In genomic region chr5:169003721-169004481, GRCh38 we compare ENCODE assay signal across 1 cellular context.
TF ChIP-seq lines count a peak whose summit lies in the region.

No MANE protein-coding gene starts in this region.

TF ChIP-seq in SK-N-SH, 30 proteins besides CTCF, POLR2A, EP300 and RAD21 (continued from another document):
- no peak for TF ChIP-seq USF2 (IDR thresholded peaks at IDR 0.05; ENCODE audit: borderline replicate concordance, low read depth, low read length)
- TF ChIP-seq POLR2AphosphoS5 (IDR thresholded peaks at IDR 0.05; ENCODE audit: low read depth, low read length), result no peak
- peak; percentile 38; the same call in 1 of the 2 replicates for TF ChIP-seq GATA2 (CRISPR knock-in tag; IDR thresholded peaks at IDR 0.05)
- TF ChIP-seq CHD2 (IDR thresholded peaks at IDR 0.05; ENCODE audit: low read length, partially characterized antibody), result peak; percentile 7
- TF ChIP-seq NFIC (IDR thresholded peaks at IDR 0.05; ENCODE audit: borderline replicate concordance), result no peak
- peak; percentile 57; the same call in 1 of the 2 replicates for TF ChIP-seq FOXJ3 (CRISPR knock-in tag; IDR thresholded peaks at IDR 0.05)
- TF ChIP-seq RXRA (IDR thresholded peaks at IDR 0.05; ENCODE audit: borderline replicate concordance, low read depth), result no peak
- peak; percentile 49; the same call in 1 of the 2 replicates for TF ChIP-seq MXI1 (IDR thresholded peaks at IDR 0.05; ENCODE audit: low read depth, low read length)
- TF ChIP-seq RCOR1 (IDR thresholded peaks at IDR 0.05; ENCODE audit: low read length), result peak; percentile 80; the same call in 1 of the 2 replicates
- no peak for TF ChIP-seq RFX5 (IDR thresholded peaks at IDR 0.05; ENCODE audit: low read length)
- TF ChIP-seq, protein P1, sequence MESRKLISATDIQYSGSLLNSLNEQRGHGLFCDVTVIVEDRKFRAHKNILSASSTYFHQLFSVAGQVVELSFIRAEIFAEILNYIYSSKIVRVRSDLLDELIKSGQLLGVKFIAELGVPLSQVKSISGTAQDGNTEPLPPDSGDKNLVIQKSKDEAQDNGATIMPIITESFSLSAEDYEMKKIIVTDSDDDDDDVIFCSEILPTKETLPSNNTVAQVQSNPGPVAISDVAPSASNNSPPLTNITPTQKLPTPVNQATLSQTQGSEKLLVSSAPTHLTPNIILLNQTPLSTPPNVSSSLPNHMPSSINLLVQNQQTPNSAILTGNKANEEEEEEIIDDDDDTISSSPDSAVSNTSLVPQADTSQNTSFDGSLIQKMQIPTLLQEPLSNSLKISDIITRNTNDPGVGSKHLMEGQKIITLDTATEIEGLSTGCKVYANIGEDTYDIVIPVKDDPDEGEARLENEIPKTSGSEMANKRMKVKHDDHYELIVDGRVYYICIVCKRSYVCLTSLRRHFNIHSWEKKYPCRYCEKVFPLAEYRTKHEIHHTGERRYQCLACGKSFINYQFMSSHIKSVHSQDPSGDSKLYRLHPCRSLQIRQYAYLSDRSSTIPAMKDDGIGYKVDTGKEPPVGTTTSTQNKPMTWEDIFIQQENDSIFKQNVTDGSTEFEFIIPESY (IDR thresholded peaks at IDR 0.05; ENCODE audit: borderline replicate concordance, low read depth), result no peak
